ENCODE assay signal across 14 cellular contexts in genomic region chr18:8176554-8176953, GRCh38.
DNase-seq lines count a peak whose midpoint lies in the region; ATAC-seq and TF ChIP-seq lines count a peak whose summit lies in the region.
"Had no signal": no experiment of that assay in that cellular context is flagged by ENCODE, and none has a peak within 500 bp of the region (broad histone marks: within the 10 kb centered on the region; RNA-seq: fewer than 3 reads in every experiment).

No MANE protein-coding gene starts in this region.

- H3K9me3 ChIP-seq in heart left ventricle = no peaks in the 10 kb centered on the region

- TF ChIP-seq POLR2A in heart left ventricle (IDR thresholded peaks at IDR 0.05) = no peak

- no peak for TF ChIP-seq CTCF in heart left ventricle (IDR thresholded peaks at IDR 0.05)
- no peak for TF ChIP-seq CTCF in nephron (IDR thresholded peaks at IDR 0.05; ENCODE audit: unreplicated experiment in 3 of 3)

- H3K4me3 Mint-ChIP-seq in nephron = no peak overlapping the region
- H3K4me3 Mint-ChIP-seq: activated CD8-positive, alpha-beta T cell treated with anti-CD3 and anti-CD28 coated beads for 36 hours; activated T-helper 1 cell treated with anti-CD3 and anti-CD28 coated beads, Interleukin-12 subunit alpha, Interleukin-12 subunit beta, Interleukin-2, Interleukin-4 antibody, amounts not matched to agents 30 ng/mL and 10 ng/mL and 1 ng/mL, durations not matched to agents 14 hours and 24 hours and 36 hours; CD14-positive monocyte had no signal

- 10 to 24% (median 18%) methylated on average over 4 of the region's 4 CpGs for WGBS in heart left ventricle, 4 donors

- peak overlapping the region; percentile 17 to 58 (median 35) for H3K27ac ChIP-seq in heart left ventricle

- peaks cover 4 to 40% (median 30%) of the 10 kb centered on the region in 12 donors for H3K4me1 ChIP-seq in heart left ventricle

- H3K27me3 ChIP-seq in heart left ventricle = no peaks in the 10 kb centered on the region

- H3K36me3 ChIP-seq in heart left ventricle = no peaks in the 10 kb centered on the region

- no peak overlapping the region for H3K4me3 ChIP-seq in heart left ventricle

- peak overlapping the region; percentile 5 to 73 (median 13) for H3K27ac Mint-ChIP-seq in nephron
- H3K27ac Mint-ChIP-seq: activated CD8-positive, alpha-beta T cell treated with anti-CD3 and anti-CD28 coated beads for 36 hours; activated T-helper 1 cell treated with anti-CD3 and anti-CD28 coated beads, Interleukin-12 subunit alpha, Interleukin-12 subunit beta, Interleukin-2, Interleukin-4 antibody, amounts not matched to agents 30 ng/mL and 10 ng/mL and 1 ng/mL, durations not matched to agents 14 hours and 24 hours and 36 hours; CD14-positive monocyte had no signal

- no peaks in the 10 kb centered on the region for H3K27me3 Mint-ChIP-seq in nephron (ENCODE audit: low read depth)

- DNase-seq in Right ventricle myocardium inferior (ENCODE audit: missing footprints) (no peak), cardiac septum (ENCODE audit: low spot score) (no peak), heart left ventricle (no peak), SKM-1 treated with dmso at 0.1 percent for 144 hours (lab: John Stamatoyannopoulos, UW; ENCODE audit: unreplicated experiment) (no peak), SIG-M5 treated with dmso at 0.1 percent for 504 hours (lab: John Stamatoyannopoulos, UW; ENCODE audit: unreplicated experiment) (no peak)
- no peak for DNase-seq in stimulated activated naive CD8-positive, alpha-beta T cell treated with anti-CD3 and anti-CD28 coated beads, Interleukin-15, Interleukin-2, amounts not matched to agents 100 U/mL and 50 U/mL, for 24 hours
- DNase-seq: activated CD8-positive, alpha-beta T cell treated with anti-CD3 and anti-CD28 coated beads for 36 hours; GOT3; NCI-H187; SW 1271 had no signal

- intact Hi-C loops in Right ventricle myocardium inferior (cut with DNase I) = no loop called here
- intact Hi-C loops in cardiac septum (cut with DNase I) = no loop called here
- intact Hi-C loops in heart left ventricle (cut with DNase I) = loop anchor here in 1 of 10 donors (2.0 kb wide), 1 partner anchor 38 kb away; no protein-coding TSS in a partner anchor

- peaks cover 7% of the 10 kb centered on the region for H3K36me3 Mint-ChIP-seq in nephron (ENCODE audit: low read depth)
- H3K36me3 Mint-ChIP-seq: CD14-positive monocyte had no signal

- peaks cover 33% of the 10 kb centered on the region for H3K4me1 Mint-ChIP-seq in nephron
- H3K4me1 Mint-ChIP-seq: CD14-positive monocyte had no signal

- peaks cover 5% of the 10 kb centered on the region for H3K9me3 Mint-ChIP-seq in nephron
- H3K9me3 Mint-ChIP-seq: activated T-helper 1 cell treated with anti-CD3 and anti-CD28 coated beads, Interleukin-12 subunit alpha, Interleukin-12 subunit beta, Interleukin-2, Interleukin-4 antibody, amounts not matched to agents 30 ng/mL and 10 ng/mL and 1 ng/mL, durations not matched to agents 14 hours and 24 hours and 36 hours had no signal

- ATAC-seq in Right ventricle myocardium inferior (peak; percentile 37), heart left ventricle (peak; percentile 48 to 72 (median 59)), HG03439 (IDR thresholded peaks at IDR 0.05; ENCODE audit: unreplicated experiment) (no peak)
- no peak for ATAC-seq in stimulated activated naive CD8-positive, alpha-beta T cell treated with anti-CD3 and anti-CD28 coated beads, Interleukin-15, Interleukin-2, amounts not matched to agents 100 U/mL and 50 U/mL, for 24 hours
- ATAC-seq: activated CD8-positive, alpha-beta T cell treated with anti-CD3 and anti-CD28 coated beads for 36 hours had no signal

Comparison
In these comparisons a context has a peak if more than half of its experiments do, and no peak if none do; other contexts are left out.
1. ATAC-seq: peak in Right ventricle myocardium inferior (single experiment) and heart left ventricle (4 of 4); none in HG03439 (single experiment) and stimulated activated naive CD8-positive, alpha-beta T cell treated with anti-CD3 and anti-CD28 coated beads, Interleukin-15, Interleukin-2, amounts not matched to agents 100 U/mL and 50 U/mL, for 24 hours (single experiment).